1 cellular context compared by ENCODE assay signal in genomic region chr4:73212982-73213730, GRCh38.
TF ChIP-seq lines count a peak whose summit lies in the region.

No MANE protein-coding gene starts in this region.

TF ChIP-seq in K562, 482 proteins besides CTCF, POLR2A, EP300 and RAD21 (continued from another document):
- no peak for TF ChIP-seq PBX2 (CRISPR knock-in tag; IDR thresholded peaks at IDR 0.05; ENCODE audit: low read depth)
- no peak for TF ChIP-seq PBX2 (tag; conservative IDR thresholded peaks at IDR 0.05; ENCODE audit: low read depth)
- peak; percentile 59 for TF ChIP-seq MAFF (IDR thresholded peaks at IDR 0.05; ENCODE audit: low read length)
- TF ChIP-seq CCAR2 (IDR thresholded peaks at IDR 0.05; ENCODE audit: low read depth, low read length): no peak
- no peak for TF ChIP-seq PHF20 (IDR thresholded peaks at IDR 0.05; ENCODE audit: partially characterized antibody)
- no peak for TF ChIP-seq MYC (IDR thresholded peaks at IDR 0.05; ENCODE audit: low read depth, low read length)
- no peak for TF ChIP-seq MYC (CRISPR knock-in tag; IDR thresholded peaks at IDR 0.05; ENCODE audit: borderline replicate concordance, low read depth)
- no peak for TF ChIP-seq XRCC3 (IDR thresholded peaks at IDR 0.05)
